9 cellular contexts compared by ENCODE assay signal in the genomic region with DNA sequence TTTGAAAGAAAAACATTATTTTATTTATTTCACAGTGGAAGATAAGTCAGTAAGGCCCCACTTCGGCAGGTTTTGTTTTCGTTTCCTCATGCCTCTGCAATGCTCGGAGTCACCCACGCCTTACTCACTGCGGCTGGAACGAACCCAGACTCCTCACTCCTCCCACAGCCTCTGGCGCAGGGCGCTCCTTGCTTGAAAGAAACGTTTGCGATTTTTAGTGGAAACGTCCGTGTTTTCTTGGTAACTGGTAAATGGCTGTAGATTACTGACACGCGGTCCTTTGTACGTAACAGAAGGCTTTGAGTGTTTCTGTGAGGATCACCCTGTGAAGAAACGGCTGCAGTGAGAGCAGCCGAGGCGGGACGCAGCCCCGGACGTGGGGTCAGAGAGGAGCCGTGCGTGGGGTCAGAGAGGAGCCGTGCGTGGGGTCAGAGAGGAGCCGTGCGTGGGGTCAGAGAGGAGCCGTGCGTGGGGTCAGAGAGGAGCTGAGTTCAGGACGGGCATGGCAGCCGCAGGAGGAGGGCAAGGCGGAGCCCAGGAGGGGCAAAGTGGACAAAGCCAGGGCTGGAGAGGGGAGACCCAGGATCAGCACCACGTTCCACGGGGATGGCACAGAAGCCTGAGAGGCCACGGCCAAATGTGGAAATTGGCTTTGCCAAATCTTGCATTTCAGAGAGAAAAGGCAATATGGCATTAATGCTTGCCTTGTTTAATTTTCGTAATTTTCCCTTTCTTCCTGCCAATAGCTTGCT.
DNase-seq lines count a peak whose midpoint lies in the region; ATAC-seq and TF ChIP-seq lines count a peak whose summit lies in the region.
"Had no signal": no experiment of that assay in that cellular context is flagged by ENCODE, and none has a peak within 500 bp of the region (broad histone marks: within the 10 kb centered on the region; RNA-seq: fewer than 3 reads in every experiment).

No MANE protein-coding gene starts in this region.

- no CpG with 5 or more reads among the region's 36 CpGs for WGBS in trophoblast cell (ENCODE audit: extremely low coverage, insufficient coverage, insufficient read length)

- H3K27ac ChIP-seq in trophoblast cell (ENCODE audit: low read depth, low read length), result no peak overlapping the region
- no peak overlapping the region for H3K27ac ChIP-seq in Karpas-422 (ENCODE audit: low read length)

- H3K14ac ChIP-seq in trophoblast cell (ENCODE audit: low read length), result no peak overlapping the region

- no peak overlapping the region for H4K8ac ChIP-seq in trophoblast cell (ENCODE audit: low read depth, low read length)

- no peaks in the 10 kb centered on the region for H3K9me2 ChIP-seq in Karpas-422 (replicated peaks; ENCODE audit: insufficient read depth, low read length)

- no peak for TF ChIP-seq CTCF in AG09309 (IDR thresholded peaks at IDR 0.05; ENCODE audit: control insufficient read depth, insufficient read depth, low read depth, low read length, missing control alignments)

- H2AFZ ChIP-seq in trophoblast cell (ENCODE audit: insufficient read depth, low read length, poor library complexity), result no peak overlapping the region
- no peak overlapping the region for H2AFZ ChIP-seq in Karpas-422 (ENCODE audit: low read length)

- no peak overlapping the region for H3K4me2 ChIP-seq in trophoblast cell (ENCODE audit: low read length)
- H3K4me2 ChIP-seq in Karpas-422 (ENCODE audit: low read depth, low read length, poor library complexity, severe bottlenecking), result no peak overlapping the region

- no peak overlapping the region for H2BK5ac ChIP-seq in trophoblast cell (ENCODE audit: low read depth, low read length, poor library complexity)

- no peak overlapping the region for H2AK5ac ChIP-seq in trophoblast cell (ENCODE audit: low read length)

- H3K27me3 ChIP-seq in trophoblast cell (ENCODE audit: insufficient read depth, low read length) (no peaks in the 10 kb centered on the region), Karpas-422 (ENCODE audit: low read length) (no peaks in the 10 kb centered on the region)

- DNase-seq in AG09309 (ENCODE audit: low read depth), result peak; percentile 80
- DNase-seq in fibroblast of the conjunctiva (ENCODE audit: low read depth), result peak; percentile 88
- DNase-seq in trophoblast cell, result peak; percentile 89 to 91
- no peak for DNase-seq in SIG-M5 treated with dmso at 0.1 percent for 504 hours (lab: John Stamatoyannopoulos, UW; ENCODE audit: unreplicated experiment)
- DNase-seq in Karpas-422, result no peak
- DNase-seq in islet precursor cell, result no peak
- DNase-seq: H7 had no signal

- no peaks in the 10 kb centered on the region for H3K79me2 ChIP-seq in trophoblast cell (ENCODE audit: control insufficient read depth, insufficient read depth, low read length, poor library complexity)
- no peaks in the 10 kb centered on the region for H3K79me2 ChIP-seq in Karpas-422 (ENCODE audit: low read length)

- no peaks in the 10 kb centered on the region for H3K79me1 ChIP-seq in trophoblast cell (ENCODE audit: low read length)

- H3K4me3 ChIP-seq in AG09309 (ENCODE audit: control insufficient read depth, low read depth, low read length) (peak overlapping the region; percentile 33), trophoblast cell (ENCODE audit: low read depth, low read length) (no peak overlapping the region), Karpas-422 (ENCODE audit: low read length) (no peak overlapping the region)

- no peaks in the 10 kb centered on the region for H4K20me1 ChIP-seq in Karpas-422 (ENCODE audit: insufficient read depth, low read depth, low read length)

- H4K12ac ChIP-seq in trophoblast cell (ENCODE audit: low read depth, low read length), result no peak overlapping the region

- no peaks in the 10 kb centered on the region for H3K36me3 ChIP-seq in trophoblast cell (ENCODE audit: control insufficient read depth in 1 of 2, insufficient read depth in 2 of 2, low read length in 2 of 2)
- H3K36me3 ChIP-seq in Karpas-422 (ENCODE audit: insufficient read depth, low read length), result no peaks in the 10 kb centered on the region

- H4K91ac ChIP-seq in trophoblast cell (ENCODE audit: low read depth, low read length), result no peak overlapping the region

- H3K4me1 ChIP-seq in trophoblast cell (ENCODE audit: control insufficient read depth in 1 of 2, insufficient read depth in 2 of 2, low read length in 2 of 2) (no peaks in the 10 kb centered on the region), Karpas-422 (ENCODE audit: low read length) (no peaks in the 10 kb centered on the region)

- H3K23ac ChIP-seq in trophoblast cell (ENCODE audit: low read length), result no peak overlapping the region

- H3K9ac ChIP-seq in trophoblast cell (ENCODE audit: low read length) (no peak overlapping the region), Karpas-422 (ENCODE audit: low read length) (no peak overlapping the region)

- no peak for ATAC-seq in GM18511 (IDR thresholded peaks at IDR 0.05; ENCODE audit: unreplicated experiment)

- H3K18ac ChIP-seq in trophoblast cell (ENCODE audit: low read length), result no peak overlapping the region

- H3K4ac ChIP-seq in trophoblast cell (ENCODE audit: low read depth, low read length), result no peak overlapping the region

- H3K9me3 ChIP-seq in trophoblast cell (ENCODE audit: insufficient read depth, low read depth, low read length) (no peaks in the 10 kb centered on the region), Karpas-422 (ENCODE audit: low read length) (no peaks in the 10 kb centered on the region)

- no peak overlapping the region for H2BK12ac ChIP-seq in trophoblast cell (ENCODE audit: low read length)

- H2BK120ac ChIP-seq in trophoblast cell (ENCODE audit: insufficient read depth, low read length, poor library complexity), result no peak overlapping the region

TF ChIP-seq in PFSK-1, 5 proteins besides CTCF, POLR2A, EP300 and RAD21:
- no peak for TF ChIP-seq SIN3A (IDR thresholded peaks at IDR 0.05; ENCODE audit: borderline replicate concordance, insufficient read depth, low read length)
- peak; percentile 35; the same call in 1 of the 2 replicates for TF ChIP-seq POLR2AphosphoS5 (IDR thresholded peaks at IDR 0.05; ENCODE audit: low read depth, low read length)

Comparison
In these comparisons a context has a peak if more than half of its experiments do, and no peak if none do; other contexts are left out.
1. DNase-seq: peak in AG09309 (single experiment), fibroblast of the conjunctiva (single experiment) and trophoblast cell (2 of 2); none in SIG-M5 treated with dmso at 0.1 percent for 504 hours (single experiment), Karpas-422 (single experiment) and islet precursor cell (single experiment).